15 cellular contexts compared by ENCODE assay signal in the genomic region with DNA sequence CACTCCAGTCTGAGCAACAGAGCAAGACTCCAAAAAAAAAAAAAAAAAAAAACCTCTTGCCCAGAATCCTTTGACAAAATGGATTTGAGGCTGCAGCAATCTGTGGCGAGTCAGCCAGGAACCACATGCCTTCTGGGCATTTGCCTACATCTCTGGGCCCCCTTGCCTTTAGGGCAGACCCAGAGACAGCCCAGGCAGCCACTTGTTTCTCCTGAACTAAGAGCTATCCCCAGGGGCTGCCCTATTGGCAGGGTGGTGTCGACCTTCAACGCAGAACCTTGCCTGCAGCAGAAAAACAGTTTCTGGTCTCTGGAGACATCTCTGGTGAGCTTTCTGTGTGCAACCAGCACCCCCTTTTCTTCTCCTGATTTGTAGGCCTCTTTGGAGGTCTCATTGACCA.
A peak's percentile ranks its signal among the peaks of the same experiment; 100 is the strongest.
DNase-seq lines count a peak whose midpoint lies in the region; ATAC-seq and TF ChIP-seq lines count a peak whose summit lies in the region.
"Had no signal": no experiment of that assay in that cellular context is flagged by ENCODE, and none has a peak within 500 bp of the region (broad histone marks: within the 10 kb centered on the region; RNA-seq: fewer than 3 reads in every experiment).

No MANE protein-coding gene starts in this region.

- H3K4me3 Mint-ChIP-seq in neural crest cell = no peak overlapping the region
- H3K4me3 Mint-ChIP-seq in activated CD8-positive, alpha-beta T cell treated with anti-CD3 and anti-CD28 coated beads for 36 hours = no peak overlapping the region
- H3K4me3 Mint-ChIP-seq: B cell; CD8-positive, alpha-beta memory T cell had no signal

- H3K36me3 Mint-ChIP-seq in neural crest cell (ENCODE audit: low read depth) = no peaks in the 10 kb centered on the region
- H3K36me3 Mint-ChIP-seq in activated CD8-positive, alpha-beta T cell treated with anti-CD3 and anti-CD28 coated beads for 36 hours (ENCODE audit: low read depth) = no peaks in the 10 kb centered on the region
- H3K36me3 Mint-ChIP-seq: CD8-positive, alpha-beta memory T cell had no signal

- H3K9me3 Mint-ChIP-seq in neural crest cell = peaks cover 4% of the 10 kb centered on the region
- no peaks in the 10 kb centered on the region for H3K9me3 Mint-ChIP-seq in activated CD8-positive, alpha-beta T cell treated with anti-CD3 and anti-CD28 coated beads for 36 hours
- H3K9me3 Mint-ChIP-seq: CD8-positive, alpha-beta memory T cell had no signal

- intact Hi-C loops in activated CD8-positive, alpha-beta T cell treated with anti-CD3 and anti-CD28 coated beads for 36 hours (cut with micrococcal nuclease) = no loop called here

- no peak overlapping the region for H3K9ac ChIP-seq in BLaER1 treated with 17β-estradiol and CSF1 and Interleukin-3, amounts not matched to agents 10 nM and 100 nM
- H3K9ac ChIP-seq: KMS-11 had no signal

- H4K20me1 ChIP-seq in BLaER1 treated with 17β-estradiol and CSF1 and Interleukin-3, amounts not matched to agents 10 nM and 100 nM = no peaks in the 10 kb centered on the region

- TF ChIP-seq CTCF in BE2C (IDR thresholded peaks at IDR 0.05; ENCODE audit: low read depth, low read length) (no peak), neural crest cell (conservative IDR thresholded peaks at IDR 0.05) (no peak)
- TF ChIP-seq CTCF in activated CD8-positive, alpha-beta T cell treated with anti-CD3 and anti-CD28 coated beads for 36 hours (IDR thresholded peaks at IDR 0.05) = no peak

- peaks cover 14% of the 10 kb centered on the region for H3K4me1 Mint-ChIP-seq in neural crest cell
- no peaks in the 10 kb centered on the region for H3K4me1 Mint-ChIP-seq in activated CD8-positive, alpha-beta T cell treated with anti-CD3 and anti-CD28 coated beads for 36 hours (ENCODE audit: low read depth)
- H3K4me1 Mint-ChIP-seq: B cell; CD8-positive, alpha-beta memory T cell had no signal

- no peaks in the 10 kb centered on the region for H3K4me1 ChIP-seq in BE2C
- H3K4me1 ChIP-seq in BLaER1 treated with 17β-estradiol and CSF1 and Interleukin-3, amounts not matched to agents 10 nM and 100 nM = peaks cover 3 to 20% (median 13%) of the 10 kb centered on the region in 10 experiments; a peak in 15 of 20 replicates

- no peaks in the 10 kb centered on the region for H3K27me3 ChIP-seq in BE2C
- no peaks in the 10 kb centered on the region for H3K27me3 ChIP-seq in BLaER1 treated with 17β-estradiol and CSF1 and Interleukin-3, amounts not matched to agents 10 nM and 100 nM

- no peaks in the 10 kb centered on the region for H3K36me3 ChIP-seq in BE2C
- H3K36me3 ChIP-seq in BLaER1 treated with 17β-estradiol and CSF1 and Interleukin-3, amounts not matched to agents 10 nM and 100 nM = no peaks in the 10 kb centered on the region

- no peaks in the 10 kb centered on the region for H3K9me3 ChIP-seq in BE2C
- peaks cover 0 to 2% (median 0%) of the 10 kb centered on the region in 11 experiments; a peak in 2 of 22 replicates for H3K9me3 ChIP-seq in BLaER1 treated with 17β-estradiol and CSF1 and Interleukin-3, amounts not matched to agents 10 nM and 100 nM (replicated peaks in 1 of 11)

- POLR2A ChIA-PET in activated CD8-positive, alpha-beta T cell treated with anti-CD3 and anti-CD28 coated beads for 36 hours (lab: Charles Lee) = no interaction called here

- H3K27ac ChIP-seq in BLaER1 treated with 17β-estradiol and CSF1 and Interleukin-3, amounts not matched to agents 10 nM and 100 nM = no peak overlapping the region
- H3K27ac ChIP-seq: KMS-11 had no signal

- peak overlapping the region in 8 of 11 experiments; percentile 2 to 50 (median 28); a peak in 9 of 22 replicates for H3K4me2 ChIP-seq in BLaER1 treated with 17β-estradiol and CSF1 and Interleukin-3, amounts not matched to agents 10 nM and 100 nM
- H3K4me2 ChIP-seq: KMS-11 had no signal

- peak overlapping the region; percentile 12 for H3K27ac Mint-ChIP-seq in neural crest cell (ENCODE audit: unreplicated experiment)
- H3K27ac Mint-ChIP-seq in activated CD8-positive, alpha-beta T cell treated with anti-CD3 and anti-CD28 coated beads for 36 hours = no peak overlapping the region
- H3K27ac Mint-ChIP-seq: B cell; CD8-positive, alpha-beta memory T cell had no signal

- CTCF ChIA-PET in activated CD8-positive, alpha-beta T cell treated with anti-CD3 and anti-CD28 coated beads for 36 hours (lab: Charles Lee) = interaction anchor here (1.0 to 1.5 kb wide), 3 partner anchors 83 to 1944 kb away, joined by 3 to 4 read pairs (median 3); no protein-coding TSS in a partner anchor

- in situ Hi-C loops in SK-MEL-5 (cut with HindIII; ENCODE audit: low pct_unique_long_range_greater_than_20kb, low sequenced_read_pairs) = no loop called here

- H3K27me3 Mint-ChIP-seq in neural crest cell (ENCODE audit: low read depth) = no peaks in the 10 kb centered on the region
- peaks cover 5% of the 10 kb centered on the region for H3K27me3 Mint-ChIP-seq in activated CD8-positive, alpha-beta T cell treated with anti-CD3 and anti-CD28 coated beads for 36 hours

- no peak for ATAC-seq in HG02763 (IDR thresholded peaks at IDR 0.05; ENCODE audit: unreplicated experiment)
- no peak for ATAC-seq in activated CD8-positive, alpha-beta T cell treated with anti-CD3 and anti-CD28 coated beads for 36 hours

- DNase-seq in BE2C = peak; percentile 35
- peak; percentile 10 for DNase-seq in SK-MEL-5 (ENCODE audit: low read depth, low spot score)
- DNase-seq in neural crest cell (ENCODE audit: low read depth, low spot score) = no peak
- no peak for DNase-seq in activated CD4-positive, CD25-positive, alpha-beta regulatory T cell (lab: John Stamatoyannopoulos, UW)
- no peak for DNase-seq in activated CD8-positive, alpha-beta T cell treated with anti-CD3 and anti-CD28 coated beads for 36 hours
- DNase-seq: CD8-positive, alpha-beta memory T cell; GF-D8; MM.1S; NCI-H1105; NCI-H187 treated with DMSO at 0.1 percent for 48 hours; NCI-H526 had no signal

- H3K4me3 ChIP-seq in BE2C (ENCODE audit: low read depth, low read length) = no peak overlapping the region
- H3K4me3 ChIP-seq in BLaER1 treated with 17β-estradiol and CSF1 and Interleukin-3, amounts not matched to agents 10 nM and 100 nM = no peak overlapping the region

Comparison
In these comparisons a context has a peak if more than half of its experiments do, and no peak if none do; other contexts are left out.
1. DNase-seq: peak in BE2C (single experiment) and SK-MEL-5 (single experiment); none in neural crest cell (single experiment), activated CD4-positive, CD25-positive, alpha-beta regulatory T cell (0 of 4) and activated CD8-positive, alpha-beta T cell treated with anti-CD3 and anti-CD28 coated beads for 36 hours (single experiment).